Comparison of ENCODE assay signal across 13 cellular contexts in genomic region chr10:96850825-96851224, GRCh38. TPM values are rescaled to one million over a fixed set of nuclear protein-coding genes. Genes with fewer than 3 reads are reported as not detected.
DNase-seq lines count a peak whose midpoint lies in the region; ATAC-seq, FAIRE-seq and TF ChIP-seq lines count a peak whose summit lies in the region.
"Had no signal": no experiment of that assay in that cellular context is flagged by ENCODE, and none has a peak within 500 bp of the region (broad histone marks: within the 10 kb centered on the region; RNA-seq: fewer than 3 reads in every experiment).

No MANE protein-coding gene starts in this region.

- no peak for TF ChIP-seq EP300 in transverse colon (IDR thresholded peaks at IDR 0.05; ENCODE audit: low read depth)

- H3K27me3 ChIP-seq in right cardiac atrium (ENCODE audit: control insufficient read depth, insufficient read depth): no peaks in the 10 kb centered on the region
- no peaks in the 10 kb centered on the region for H3K27me3 ChIP-seq in transverse colon
- no peaks in the 10 kb centered on the region for H3K27me3 ChIP-seq in H9 (ENCODE audit: insufficient read depth, low read length)
- H3K27me3 ChIP-seq in adrenal gland: no peaks in the 10 kb centered on the region
- H3K27me3 ChIP-seq: Peyer's patch had no signal

- peaks cover 6% of the 10 kb centered on the region for H3K4me1 ChIP-seq in right cardiac atrium (ENCODE audit: control insufficient read depth, insufficient read depth, low read length)
- H3K4me1 ChIP-seq in transverse colon: peaks cover 6 to 18% (median 8%) of the 10 kb centered on the region in 4 donors
- peaks cover 5% of the 10 kb centered on the region; the same call in 1 of the 2 replicates for H3K4me1 ChIP-seq in H9 (ENCODE audit: insufficient read depth, low read length)
- H3K4me1 ChIP-seq in adrenal gland (replicated peaks in 1 of 2): peaks cover 0 to 14% of the 10 kb centered on the region in 2 donors
- H3K4me1 ChIP-seq: Peyer's patch had no signal

- H3K36me3 ChIP-seq in transverse colon (no peaks in the 10 kb centered on the region), adrenal gland (replicated peaks in 1 of 2) (no peaks in the 10 kb centered on the region)

- no peaks in the 10 kb centered on the region for H4K20me1 ChIP-seq in H9 (ENCODE audit: control insufficient read depth, insufficient read depth, insufficient read length)

- in situ Hi-C loops in astrocyte of the spinal cord (cut with HindIII; ENCODE audit: low sequenced_read_pairs): no loop called here
- in situ Hi-C loops in transverse colon (cut with MboI; ENCODE audit: low pct_ligation_motif_present in 1 of 4, low pct_unique_long_range_greater_than_20kb in 1 of 4, low sequenced_read_pairs in 3 of 4): loop anchor here in 1 of 4 donors (10.0 kb wide), 1 partner anchor 64 kb away; no protein-coding TSS in a partner anchor
- in situ Hi-C loops in G401 (cut with HindIII; ENCODE audit: low sequenced_read_pairs): no loop called here

- intact Hi-C loops in right cardiac atrium (cut with DNase I): no loop called here
- intact Hi-C loops in transverse colon (cut with DNase I; ENCODE audit: low total_unique reads): no loop called here
- intact Hi-C loops in adrenal gland (cut with DNase I): no loop called here

- no peak overlapping the region for H2AFZ ChIP-seq in H9 (ENCODE audit: low read length)

- no peak overlapping the region for H4K8ac ChIP-seq in H9 (replicated peaks; ENCODE audit: insufficient read length, low read depth, low read length)

- ATAC-seq in right cardiac atrium: peak; percentile 60 to 79
- ATAC-seq: left lobe of liver had no signal

- no peak overlapping the region for H3K9ac ChIP-seq in H9 (ENCODE audit: extremely low read depth, insufficient read length, low read length)

- H3K9me3 ChIP-seq in right cardiac atrium (ENCODE audit: control insufficient read depth, low read length) (no peaks in the 10 kb centered on the region), transverse colon (no peaks in the 10 kb centered on the region), H9 (ENCODE audit: control insufficient read depth, low read depth, low read length) (no peaks in the 10 kb centered on the region), adrenal gland (replicated peaks in 1 of 3) (no peaks in the 10 kb centered on the region)
- H3K9me3 ChIP-seq: Peyer's patch had no signal

- H2BK20ac ChIP-seq in H9 (ENCODE audit: low read depth, low read length, poor library complexity, severe bottlenecking): no peak overlapping the region

- H3K27ac ChIP-seq in right cardiac atrium (ENCODE audit: low read length) (no peak overlapping the region), transverse colon (peak overlapping the region in 3 of 4 donors; percentile 38 to 57 (median 52)), H9 (ENCODE audit: insufficient read length, low read depth, low read length) (no peak overlapping the region), adrenal gland (peak overlapping the region in 1 of 5 donors; percentile 51)

- H3K9me3 Mint-ChIP-seq in H9: no peaks in the 10 kb centered on the region

- H3K18ac ChIP-seq in H9 (ENCODE audit: insufficient read length, low read depth, low read length): no peak overlapping the region

- no peaks in the 10 kb centered on the region for H3K27me3 Mint-ChIP-seq in H9 (ENCODE audit: low read depth)

- no peak for DNase-seq in HTR-8/SVneo (ENCODE audit: insufficient read length, low spot score)
- peak; percentile 89 for DNase-seq in astrocyte of the spinal cord (ENCODE audit: low read depth, low spot score)
- DNase-seq in right cardiac atrium: no peak
- DNase-seq in transverse colon: no peak
- no peak for DNase-seq in H9
- DNase-seq in G401 (ENCODE audit: low spot score): no peak
- DNase-seq in adrenal gland: no peak
- DNase-seq: activated CD4-positive, alpha-beta T cell treated with anti-CD3 and anti-CD28 coated beads for 1 hour; activated naive CD4-positive, alpha-beta T cell; NCI-H146; Peyer's patch had no signal

- H3K36me3 Mint-ChIP-seq in H9 (ENCODE audit: insufficient read depth in 1 of 3, low read depth in 3 of 3): peaks cover 2 to 6% (median 4%) of the 10 kb centered on the region in 3 experiments; a peak in 4 of 7 replicates

- H4K5ac ChIP-seq in H9 (ENCODE audit: insufficient read length, low read depth, low read length): no peak overlapping the region

- H3K79me2 ChIP-seq in H9 (ENCODE audit: insufficient read depth, low read length): peaks cover 27% of the 10 kb centered on the region; the same call in 1 of the 2 replicates

- H3K23me2 ChIP-seq in H9 (ENCODE audit: insufficient read length, low read depth, low read length, poor library complexity, severe bottlenecking): no peaks in the 10 kb centered on the region

- H3K79me1 ChIP-seq in H9 (ENCODE audit: insufficient read depth, low read depth, low read length, poor library complexity, severe bottlenecking): peaks cover 5% of the 10 kb centered on the region

- no peak overlapping the region for H2BK12ac ChIP-seq in H9 (ENCODE audit: insufficient read length, low read depth, low read length)

- no peak overlapping the region for H3K14ac ChIP-seq in H9 (ENCODE audit: insufficient read depth, low read length)

- no peak for TF ChIP-seq POLR2A in transverse colon (IDR thresholded peaks at IDR 0.05)
- no peak for TF ChIP-seq POLR2A in adrenal gland (IDR thresholded peaks at IDR 0.05)

- no peak overlapping the region for H2BK15ac ChIP-seq in H9 (ENCODE audit: low read depth, low read length)

- no peak overlapping the region for H3K4ac ChIP-seq in H9 (ENCODE audit: low read depth, low read length)

- no peak overlapping the region for H3K23ac ChIP-seq in H9 (ENCODE audit: insufficient read length, low read depth, low read length)

- 67% methylated on average over 3 of the region's 3 CpGs for WGBS in right cardiac atrium
- WGBS in transverse colon (ENCODE audit: low coverage in 1 of 2), 2 donors: 75 to 90% methylated on average over 2 to 3 of the region's 3 CpGs
- WGBS in H9 (ENCODE audit: extremely low coverage, insufficient read length, low lambda C conversion rate): no CpG with 5 or more reads among the region's 3 CpGs
- WGBS in adrenal gland, 4 donors: 93 to 97% (median 95%) methylated on average over 3 of the region's 3 CpGs

- TF ChIP-seq CTCF in astrocyte of the spinal cord (IDR thresholded peaks at IDR 0.05; ENCODE audit: low read depth, low read length) (no peak), transverse colon (IDR thresholded peaks at IDR 0.05) (no peak), H9 (conservative IDR thresholded peaks at IDR 0.05) (no peak), adrenal gland (IDR thresholded peaks at IDR 0.05) (no peak)

- no peak overlapping the region for H2AK5ac ChIP-seq in H9 (ENCODE audit: insufficient read length, low read length)

- peak; percentile 13 for FAIRE-seq in HTR-8/SVneo (lab: Jason Lieb, UNC)
- FAIRE-seq: endometrium had no signal

- H3K4me3 Mint-ChIP-seq in H9: no peak overlapping the region

- H3K4me2 ChIP-seq in H9 (ENCODE audit: insufficient read depth, insufficient read length, low read length): no peak overlapping the region

- H3T11ph ChIP-seq in H9 (ENCODE audit: low read length): no peak overlapping the region

- no peak overlapping the region for H3K56ac ChIP-seq in H9 (ENCODE audit: insufficient read length, low read depth, low read length)

- no peak overlapping the region for H2BK120ac ChIP-seq in H9 (ENCODE audit: low read depth, low read length, poor library complexity, severe bottlenecking)

- no peak overlapping the region for H3K4me3 ChIP-seq in astrocyte of the spinal cord (ENCODE audit: low read depth, low read length)
- no peak overlapping the region for H3K4me3 ChIP-seq in right cardiac atrium (ENCODE audit: low read length)
- no peak overlapping the region for H3K4me3 ChIP-seq in transverse colon
- no peak overlapping the region for H3K4me3 ChIP-seq in adrenal gland
- H3K4me3 ChIP-seq: Peyer's patch had no signal

- no peak overlapping the region for H4K91ac ChIP-seq in H9 (ENCODE audit: insufficient read length, low read depth, low read length)

- H3K4me1 Mint-ChIP-seq in H9: peaks cover 18 to 21% of the 10 kb centered on the region in 2 experiments

- no peak overlapping the region for H2BK5ac ChIP-seq in H9 (ENCODE audit: insufficient read length, low read length)

- 0 out of 7 replicates have a peak overlapping the region, but pooled peaks of 1 of the 3 experiments have one; percentile 10 for H3K27ac Mint-ChIP-seq in H9

RNA-seq across cellular contexts. Expression of gene LCOR, which starts 18.7 kb away (rescaled TPM):
- total RNA-seq in right cardiac atrium: 10 to 100 TPM; 16.5 to 21.9 (median 19.1) TPM
- 3.2 TPM for polyA plus RNA-seq in right cardiac atrium
- 10 to 100 TPM; 47.2 to 86.4 (median 60.0) TPM for total RNA-seq in transverse colon
- total RNA-seq in H9 (2021): 39.8 and 42.1 TPM in 2 replicates
- 6.6 and 56.5 TPM in 2 replicates for total RNA-seq in G401 (2014; rRNA removed; shearing (Covaris generic))
- total RNA-seq in adrenal gland: 10 to 100 TPM in 7 of 8 donors, 1 to 10 TPM in 1; 9.2 to 27.1 (median 20.5) TPM
- 1 to 10 TPM; 1.5 to 7.2 (median 5.2) TPM for polyA plus RNA-seq in adrenal gland

Comparison
In these comparisons a context has a peak if more than half of its experiments do, and no peak if none do; other contexts are left out.
1. H3K27ac ChIP-seq: peak in transverse colon (3 of 4); none in right cardiac atrium (single experiment) and H9 (single experiment).